10 cellular contexts compared by ENCODE assay signal in the genomic region with DNA sequence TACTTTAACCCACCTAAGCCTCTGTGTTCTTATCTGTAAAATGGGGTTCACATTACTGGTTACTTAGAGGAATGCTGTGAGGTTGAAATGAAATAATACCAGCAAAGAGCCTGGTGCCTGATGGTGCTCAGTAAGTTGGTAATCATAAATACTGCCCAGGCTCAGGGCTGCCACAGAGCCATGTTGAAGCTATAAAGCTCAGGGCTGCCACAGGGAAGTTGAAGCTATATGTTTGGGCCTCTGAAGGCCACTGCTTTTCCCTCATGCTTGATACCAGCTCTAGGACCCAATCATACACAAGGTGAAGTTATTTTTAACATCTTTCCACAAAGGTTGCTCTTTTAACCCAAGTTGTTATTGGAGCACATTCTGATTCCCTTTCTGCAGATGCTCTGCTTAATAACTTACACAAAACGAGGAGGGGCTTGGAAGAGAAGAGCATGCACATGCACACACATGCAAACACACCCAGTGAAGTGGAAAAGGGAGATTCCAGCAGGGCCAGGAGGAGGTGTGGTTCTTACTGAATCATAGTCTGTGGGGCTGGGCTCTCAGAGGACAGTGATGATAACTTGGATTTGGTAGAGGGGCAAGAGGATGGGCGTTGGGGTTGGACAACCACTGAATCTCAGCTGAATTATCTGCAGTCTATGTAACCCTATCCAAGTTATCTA. TPM values are rescaled to one million over a fixed set of nuclear protein-coding genes. Genes with fewer than 3 reads are reported as not detected.
DNase-seq lines count a peak whose midpoint lies in the region; ATAC-seq, FAIRE-seq and TF ChIP-seq lines count a peak whose summit lies in the region.
"Had no signal": no experiment of that assay in that cellular context is flagged by ENCODE, and none has a peak within 500 bp of the region (broad histone marks: within the 10 kb centered on the region; RNA-seq: fewer than 3 reads in every experiment).

No MANE protein-coding gene starts in this region.

- no peak for TF ChIP-seq POLR2A in GM12891 (IDR thresholded peaks at IDR 0.05; ENCODE audit: low read depth, low read length)
- no peak for TF ChIP-seq POLR2A in sigmoid colon (IDR thresholded peaks at IDR 0.05)

- H3K4me1 ChIP-seq in sigmoid colon: no peaks in the 10 kb centered on the region

- WGBS in sigmoid colon, 2 donors: 69 to 71% methylated on average over 2 of the region's 2 CpGs

- peaks cover 65% of the 10 kb centered on the region for H3K36me3 Mint-ChIP-seq in central memory CD8-positive, alpha-beta T cell (ENCODE audit: insufficient read depth)

- intact Hi-C loops in sigmoid colon (cut with DNase I): no loop called here

- ATAC-seq in GM19452 (IDR thresholded peaks at IDR 0.05; ENCODE audit: unreplicated experiment): peak; percentile 57
- peak; percentile 68 for ATAC-seq in HG03103 (IDR thresholded peaks at IDR 0.05; ENCODE audit: low read depth, unreplicated experiment)
- no peak for ATAC-seq in central memory CD8-positive, alpha-beta T cell (replicated peaks; ENCODE audit: extremely low read depth, poor library complexity, severe bottlenecking)

- H3K36me3 ChIP-seq in sigmoid colon: peaks cover 20 to 90% (median 34%) of the 10 kb centered on the region in 4 donors
- H3K36me3 ChIP-seq in WERI-Rb-1: no peaks in the 10 kb centered on the region

- H3K4me3 ChIP-seq in sigmoid colon: no peak overlapping the region
- no peak overlapping the region for H3K4me3 ChIP-seq in WERI-Rb-1 (ENCODE audit: low read depth, low read length)

- peak; percentile 84 for FAIRE-seq in GM12891 (lab: Jason Lieb, UNC)

- H3K9me3 Mint-ChIP-seq in central memory CD8-positive, alpha-beta T cell: no peaks in the 10 kb centered on the region

- no peak for TF ChIP-seq EP300 in sigmoid colon (IDR thresholded peaks at IDR 0.05)

- H3K9me3 ChIP-seq in sigmoid colon (no peaks in the 10 kb centered on the region), WERI-Rb-1 (ENCODE audit: severe bottlenecking) (no peaks in the 10 kb centered on the region)

- no peaks in the 10 kb centered on the region for H3K27me3 ChIP-seq in sigmoid colon
- H3K27me3 ChIP-seq in WERI-Rb-1 (ENCODE audit: insufficient read depth, low read depth, severe bottlenecking): no peaks in the 10 kb centered on the region

- TF ChIP-seq CTCF in sigmoid colon (IDR thresholded peaks at IDR 0.05) (no peak), WERI-Rb-1 (IDR thresholded peaks at IDR 0.05; ENCODE audit: low read depth, low read length) (no peak)

- DNase-seq in GM12891 (ENCODE audit: insufficient read length, low spot score) (no peak), sigmoid colon (no peak), NCI-H2081 treated with DMSO at 0.1 percent for 48 hours (lab: John Stamatoyannopoulos, UW) (no peak), WERI-Rb-1 (no peak)
- no peak for DNase-seq in central memory CD8-positive, alpha-beta T cell (ENCODE audit: low spot score in 2 of 2)
- DNase-seq in stimulated activated CD4-positive, alpha-beta T cell treated with anti-CD3 and anti-CD28 coated beads, Interleukin-1b, Interleukin-23, amount 100 ng/mL, for 48 hours: no peak
- DNase-seq: aorta had no signal

- H3K27me3 Mint-ChIP-seq in central memory CD8-positive, alpha-beta T cell: no peaks in the 10 kb centered on the region
- H3K27me3 Mint-ChIP-seq: progenitor cell of endocrine pancreas had no signal

- peak overlapping the region; percentile 5 for H3K27ac Mint-ChIP-seq in central memory CD8-positive, alpha-beta T cell (ENCODE audit: low read depth)
- H3K27ac Mint-ChIP-seq: progenitor cell of endocrine pancreas had no signal

- peaks cover 28% of the 10 kb centered on the region for H3K4me1 Mint-ChIP-seq in central memory CD8-positive, alpha-beta T cell

- H3K27ac ChIP-seq in sigmoid colon: no peak overlapping the region
- H3K27ac ChIP-seq in WERI-Rb-1: no peak overlapping the region

- H3K4me3 Mint-ChIP-seq in central memory CD8-positive, alpha-beta T cell: no peak overlapping the region

TF ChIP-seq in GM12891, 5 proteins besides CTCF, POLR2A, EP300 and RAD21:
- no peak for TF ChIP-seq TAF1 (IDR thresholded peaks at IDR 0.05; ENCODE audit: low read depth, low read length)
- peak; percentile 96 for TF ChIP-seq POU2F2 (IDR thresholded peaks at IDR 0.05; ENCODE audit: low read depth, low read length)
- TF ChIP-seq POLR2AphosphoS5 (IDR thresholded peaks at IDR 0.05; ENCODE audit: low read depth, low read length): no peak
- peak; percentile 58 for TF ChIP-seq PAX5 (IDR thresholded peaks at IDR 0.05; ENCODE audit: insufficient read depth, low read length, severe bottlenecking)
- no peak for TF ChIP-seq SPI1 (IDR thresholded peaks at IDR 0.05; ENCODE audit: low read depth, low read length)
TF ChIP-seq in GM12891: peak in this region for 2.

RNA-seq across cellular contexts. Expression of a gene that starts 17.4 kb away (rescaled TPM):
- 24.6 TPM for polyA plus RNA-seq in GM12891 (2012; ENCODE audit: low read depth, missing spikeins)
- 10 to 100 TPM; 41.7 to 90.3 (median 53.4) TPM for total RNA-seq in sigmoid colon
- polyA plus RNA-seq in sigmoid colon: 10 to 100 TPM in 2 of 3 donors, 1 to 10 TPM in 1; 4.8 to 28.4 (median 10.2) TPM
